Comparison of ENCODE assay signal across 25 cellular contexts in the genomic region with DNA sequence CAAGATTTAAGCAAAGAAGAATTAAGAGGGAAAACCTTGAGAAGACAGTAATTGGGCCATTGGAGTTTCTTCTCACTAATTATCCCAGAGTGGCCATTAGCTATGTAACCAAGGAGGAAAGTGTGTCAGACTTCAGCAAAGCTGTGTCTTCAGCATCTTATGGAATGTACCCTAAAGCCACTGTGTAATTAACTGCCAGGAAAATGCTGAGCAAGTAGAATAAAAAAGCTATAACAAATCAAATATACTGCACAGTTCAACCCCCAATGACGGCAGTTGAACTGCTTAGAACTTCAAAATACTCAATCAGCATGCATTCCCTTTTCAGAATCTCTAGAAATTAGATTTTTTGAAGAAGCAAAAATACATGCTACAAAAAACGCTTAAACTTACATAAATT.
DNase-seq lines count a peak whose midpoint lies in the region; ATAC-seq, FAIRE-seq and TF ChIP-seq lines count a peak whose summit lies in the region.
"Had no signal": no experiment of that assay in that cellular context is flagged by ENCODE, and none has a peak within 500 bp of the region (broad histone marks: within the 10 kb centered on the region; RNA-seq: fewer than 3 reads in every experiment).

No MANE protein-coding gene starts in this region.

- H3K4me1 Mint-ChIP-seq in nephron (peaks cover 11% of the 10 kb centered on the region), Calu3 (ENCODE audit: low read depth, unreplicated experiment) (no peaks in the 10 kb centered on the region)
- H3K4me1 Mint-ChIP-seq: B cell had no signal

- no peaks in the 10 kb centered on the region; a peak in 1 of 4 replicates for H3K79me1 ChIP-seq in IMR-90 (ENCODE audit: low read depth in 1 of 2, low read length in 2 of 2)

- H3K9me1 ChIP-seq in IMR-90 (ENCODE audit: insufficient read depth, low read length) = no peaks in the 10 kb centered on the region

- H3K4me1 ChIP-seq in A549 = peaks cover 14% of the 10 kb centered on the region
- peaks cover 6% of the 10 kb centered on the region for H3K4me1 ChIP-seq in IMR-90 (ENCODE audit: control insufficient read depth, insufficient read depth, low read length)
- H3K4me1 ChIP-seq: BLaER1 treated with 17β-estradiol and CSF1 and Interleukin-3, amounts not matched to agents 10 nM and 100 nM; Caco-2 had no signal

- H3K23ac ChIP-seq in IMR-90 (ENCODE audit: low read depth, low read length) = no peak overlapping the region

- H3K4me3 Mint-ChIP-seq in nephron = no peak overlapping the region
- no peak overlapping the region for H3K4me3 Mint-ChIP-seq in Calu3 (ENCODE audit: low read depth, unreplicated experiment)
- H3K4me3 Mint-ChIP-seq: B cell; CD4-positive, alpha-beta T cell; CD8-positive, alpha-beta T cell had no signal

- H3K4me2 ChIP-seq in A549 = no peak overlapping the region
- H3K4me2 ChIP-seq in IMR-90 (ENCODE audit: low read depth, low read length) = no peak overlapping the region
- H3K4me2 ChIP-seq: BLaER1 treated with 17β-estradiol and CSF1 and Interleukin-3, amounts not matched to agents 10 nM and 100 nM had no signal

- H3K27ac Mint-ChIP-seq in nephron = peak overlapping the region in 2 of 3 experiments; percentile 51 to 81
- H3K27ac Mint-ChIP-seq in Calu3 (ENCODE audit: unreplicated experiment) = no peak overlapping the region
- H3K27ac Mint-ChIP-seq: B cell; CD4-positive, alpha-beta T cell; CD8-positive, alpha-beta T cell had no signal

- no peak overlapping the region for H2AK9ac ChIP-seq in IMR-90 (replicated peaks; ENCODE audit: low read depth, low read length, poor library complexity)

- no peak overlapping the region for H4K91ac ChIP-seq in IMR-90 (ENCODE audit: insufficient read depth, low read depth, low read length)

- no peak for TF ChIP-seq EP300 in A549 (IDR thresholded peaks at IDR 0.05)

- CTCF ChIA-PET in A549 (lab: Yijun Ruan, JAX) (no interaction called here), IMR-90 (lab: Yijun Ruan, JAX) (interaction anchor here (0.6 kb wide), 1 partner anchor 147 kb away, joined by 3 read pairs; no protein-coding TSS in a partner anchor), Calu3 (lab: Charles Lee) (interaction anchor here (0.6 kb wide), 1 partner anchor 46 kb away, joined by 3 read pairs; no protein-coding TSS in a partner anchor)

- no peak overlapping the region for H3K56ac ChIP-seq in IMR-90 (ENCODE audit: extremely low read depth, insufficient read depth, low read length)

- H3K4me3 ChIP-seq in A549 (no peak overlapping the region), IMR-90 (ENCODE audit: insufficient read depth, low read depth, low read length) (no peak overlapping the region), SK-N-MC (peak overlapping the region; percentile 53), H7 (ENCODE audit: insufficient read depth, low read depth, low read length) (no peak overlapping the region)
- H3K4me3 ChIP-seq: BLaER1 treated with 17β-estradiol and CSF1 and Interleukin-3, amounts not matched to agents 10 nM and 100 nM; GM12878 had no signal

- DNase-seq in A549 (ENCODE audit: low read depth in 1 of 2, low spot score in 1 of 2) = no peak
- DNase-seq in IMR-90 = no peak
- DNase-seq in SK-N-MC (ENCODE audit: low read depth, low spot score) = peak; percentile 73
- no peak for DNase-seq in Calu3
- DNase-seq in H7 = no peak
- no peak for DNase-seq in omental fat pad (ENCODE audit: low spot score)
- DNase-seq: 8988T; AML-193; Caco-2; CD4-positive, alpha-beta T cell; CD8-positive, alpha-beta T cell; DMS 273 treated with DMSO at 0.1 percent for 48 hours; DMS153; DMS53; DMS79; DND-41; GDM1 had no signal

- H3K18ac ChIP-seq in IMR-90 (ENCODE audit: low read depth, low read length) = no peak overlapping the region

- no peak overlapping the region for H2AK5ac ChIP-seq in IMR-90 (ENCODE audit: low read depth, low read length)

- H3K9me3 Mint-ChIP-seq in nephron (no peaks in the 10 kb centered on the region), Calu3 (ENCODE audit: low read depth, unreplicated experiment) (no peaks in the 10 kb centered on the region)
- H3K9me3 Mint-ChIP-seq: CD4-positive, alpha-beta T cell; CD8-positive, alpha-beta T cell had no signal

- H3K9me3 ChIP-seq in A549 (no peaks in the 10 kb centered on the region), IMR-90 (ENCODE audit: control insufficient read depth, insufficient read depth, low read length) (no peaks in the 10 kb centered on the region), SK-N-MC (ENCODE audit: low read depth, low read length) (no peaks in the 10 kb centered on the region)
- H3K9me3 ChIP-seq: BLaER1 treated with 17β-estradiol and CSF1 and Interleukin-3, amounts not matched to agents 10 nM and 100 nM; Caco-2 had no signal

- H2BK5ac ChIP-seq in IMR-90 (ENCODE audit: low read depth, low read length, poor library complexity, severe bottlenecking) = no peak overlapping the region

- no peak overlapping the region for H4K8ac ChIP-seq in IMR-90 (ENCODE audit: low read depth in 2 of 2, low read length in 2 of 2)

- no peak overlapping the region for H4K5ac ChIP-seq in IMR-90 (ENCODE audit: low read depth, low read length)

- ATAC-seq in A549 (no peak), IMR-90 (ENCODE audit: low read depth) (no peak), omental fat pad (ENCODE audit: low FRiP score) (no peak)
- ATAC-seq: CD8-positive, alpha-beta T cell; GM12878 had no signal

- no peak overlapping the region for H2BK20ac ChIP-seq in IMR-90 (ENCODE audit: low read depth, low read length)

- H2AFZ ChIP-seq in IMR-90 (replicated peaks; ENCODE audit: low read length, poor library complexity) = no peak overlapping the region

- no peak for TF ChIP-seq CTCF in A549 (IDR thresholded peaks at IDR 0.05)
- TF ChIP-seq CTCF in IMR-90 (conservative IDR thresholded peaks at IDR 0.05; ENCODE audit: low read depth, low read length) = no peak
- TF ChIP-seq CTCF in nephron (IDR thresholded peaks at IDR 0.05; ENCODE audit: unreplicated experiment in 3 of 3) = no peak
- TF ChIP-seq CTCF in Calu3 (IDR thresholded peaks at IDR 0.05; ENCODE audit: unreplicated experiment) = no peak
- TF ChIP-seq CTCF in omental fat pad (IDR thresholded peaks at IDR 0.05) = no peak

- H3K9ac ChIP-seq in IMR-90 (ENCODE audit: low read depth, low read length) = no peak overlapping the region
- no peak overlapping the region for H3K9ac ChIP-seq in SK-N-MC (ENCODE audit: insufficient read length)
- H3K9ac ChIP-seq: BLaER1 treated with 17β-estradiol and CSF1 and Interleukin-3, amounts not matched to agents 10 nM and 100 nM had no signal

- H3K36me3 ChIP-seq in IMR-90 (ENCODE audit: control insufficient read depth, insufficient read depth, low read length) (no peaks in the 10 kb centered on the region), SK-N-MC (ENCODE audit: insufficient read depth, low read length) (no peaks in the 10 kb centered on the region), H7 (replicated peaks; ENCODE audit: control insufficient read depth, insufficient read depth, low read length) (no peaks in the 10 kb centered on the region)
- H3K36me3 ChIP-seq: BLaER1 treated with 17β-estradiol and CSF1 and Interleukin-3, amounts not matched to agents 10 nM and 100 nM had no signal

- H3K27me3 Mint-ChIP-seq in nephron (ENCODE audit: low read depth) (no peaks in the 10 kb centered on the region), Calu3 (ENCODE audit: unreplicated experiment) (peaks cover 34% of the 10 kb centered on the region)
- H3K27me3 Mint-ChIP-seq: CD4-positive, alpha-beta T cell had no signal

- POLR2A ChIA-PET in A549 (lab: Yijun Ruan, JAX) = no interaction called here
- POLR2A ChIA-PET in IMR-90 (lab: Charles Lee; ENCODE audit: unreplicated experiment) = no interaction called here

- no peak overlapping the region for H2BK15ac ChIP-seq in IMR-90 (ENCODE audit: low read depth, low read length)

- no peaks in the 10 kb centered on the region for H3K27me3 ChIP-seq in IMR-90 (ENCODE audit: control insufficient read depth, insufficient read depth, low read length)
- H3K27me3 ChIP-seq in H7 (ENCODE audit: control insufficient read depth, insufficient read depth, low read length) = no peaks in the 10 kb centered on the region
- H3K27me3 ChIP-seq: BLaER1 treated with 17β-estradiol and CSF1 and Interleukin-3, amounts not matched to agents 10 nM and 100 nM had no signal

- 86% methylated on average over 2 of the region's 2 CpGs for WGBS in A549 (ENCODE audit: missing lambda C conversion rate)
- WGBS in IMR-90 (ENCODE audit: extremely low coverage in 2 of 2, insufficient read length in 1 of 2), 2 experiments = no CpG with 5 or more reads among the region's 2 CpGs

- H2BK120ac ChIP-seq in IMR-90 (ENCODE audit: low read depth, low read length) = no peak overlapping the region

- no peaks in the 10 kb centered on the region for H3K36me3 Mint-ChIP-seq in nephron (ENCODE audit: low read depth)
- H3K36me3 Mint-ChIP-seq in Calu3 (ENCODE audit: insufficient read depth, unreplicated experiment) = no peaks in the 10 kb centered on the region
- H3K36me3 Mint-ChIP-seq: CD8-positive, alpha-beta T cell had no signal

- FAIRE-seq in A549 (lab: Jason Lieb, UNC) = no peak
- FAIRE-seq: A204.1, GM12878, GM12892, GM18507 had no signal

- in situ Hi-C loops in IMR-90 (cut with MboI; ENCODE audit: low sequenced_read_pairs) = no loop called here

- TF ChIP-seq POLR2A in A549 (IDR thresholded peaks at IDR 0.05; ENCODE audit: low read length) (no peak), IMR-90 (IDR thresholded peaks at IDR 0.05; ENCODE audit: low read depth, low read length) (no peak)

- no peak overlapping the region for H3K14ac ChIP-seq in IMR-90 (replicated peaks; ENCODE audit: low read depth, low read length)

- H3K4ac ChIP-seq in IMR-90 (ENCODE audit: low read depth, low read length) = no peak overlapping the region

- intact Hi-C loops in IMR-90 (cut with micrococcal nuclease) = no loop called here
- intact Hi-C loops in Calu3 (cut with micrococcal nuclease; ENCODE audit: unreplicated experiment) = no loop called here

- no peak for TF ChIP-seq RAD21 in A549 (conservative IDR thresholded peaks at IDR 0.05 in 1 of 2, IDR thresholded peaks at IDR 0.05 in 1 of 2)
- no peak for TF ChIP-seq RAD21 in IMR-90 (IDR thresholded peaks at IDR 0.05; ENCODE audit: low read length)

- H3K27ac ChIP-seq in A549 (no peak overlapping the region), IMR-90 (ENCODE audit: insufficient read depth, low read length) (no peak overlapping the region), SK-N-MC (peak overlapping the region; percentile 83)
- H3K27ac ChIP-seq: BLaER1 treated with 17β-estradiol and CSF1 and Interleukin-3, amounts not matched to agents 10 nM and 100 nM; C4-2B had no signal

- BruUV-seq in IMR-90 (replicated peaks; lab: Mats Ljungman, UMichigan) (no TSS peak), Calu3 (replicated peaks; lab: Mats Ljungman, UMichigan) (no TSS peak)

- no peaks in the 10 kb centered on the region for H4K20me1 ChIP-seq in IMR-90 (ENCODE audit: insufficient read depth, low read length)
- H4K20me1 ChIP-seq: BLaER1 treated with 17β-estradiol and CSF1 and Interleukin-3, amounts not matched to agents 10 nM and 100 nM had no signal

- dilution Hi-C loops in IMR-90 (cut with HindIII; ENCODE audit: low sequenced_read_pairs, unreplicated experiment) = no loop called here

TF ChIP-seq in A549, 52 proteins besides CTCF, POLR2A, EP300 and RAD21:
- TF ChIP-seq SMC3 (IDR thresholded peaks at IDR 0.05) (no peak), MAFK (IDR thresholded peaks at IDR 0.05; ENCODE audit: partially characterized antibody) (peak; percentile 26)

TF ChIP-seq in IMR-90, 13 proteins besides CTCF, POLR2A, EP300 and RAD21 (continues in another document):
- no peak for TF ChIP-seq MXI1 (IDR thresholded peaks at IDR 0.05; ENCODE audit: borderline replicate concordance, low read depth, low read length)
- no peak for TF ChIP-seq RFX5 (IDR thresholded peaks at IDR 0.05; ENCODE audit: low read depth, low read length)
